In the genomic region with DNA sequence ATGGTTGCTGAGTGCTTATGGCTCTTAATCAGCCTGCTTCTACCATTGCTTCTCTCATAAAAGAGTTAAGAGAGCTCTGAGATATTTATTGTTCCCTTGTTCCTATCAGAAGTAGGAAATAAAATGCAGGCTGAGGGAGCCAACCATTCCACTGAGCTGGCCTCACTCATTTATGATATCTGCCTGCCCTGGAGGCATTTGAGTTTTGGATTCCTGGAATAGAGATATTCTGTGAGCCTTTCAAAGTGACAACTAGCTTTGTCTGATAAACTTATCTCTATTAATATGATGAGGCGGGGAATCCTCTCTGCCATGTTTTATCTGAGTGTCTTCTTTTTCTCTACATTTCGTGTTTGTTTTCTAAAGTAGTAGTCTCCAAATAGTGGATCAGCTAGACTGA, we compare ENCODE assay signal across 18 cellular contexts.
"Had no signal": no experiment of that assay in that cellular context is flagged by ENCODE, and none has a peak within 500 bp of the region (broad histone marks: within the 10 kb centered on the region; RNA-seq: fewer than 3 reads in every experiment).

No MANE protein-coding gene starts in this region.

- H3K9me3 ChIP-seq: esophagus squamous epithelium, lower lobe of right lung, ovary, psoas muscle, sigmoid colon had no signal

- H3K9me3 Mint-ChIP-seq: nephron; stimulated activated naive CD8-positive, alpha-beta T cell treated with anti-CD3 and anti-CD28 coated beads, Interleukin-15, Interleukin-2, amounts not matched to agents 100 ng/mL and 50 ng/mL, for 24 hours; type B pancreatic cell had no signal

- H3K27me3 Mint-ChIP-seq: effector memory CD8-positive, alpha-beta T cell; stimulated activated naive CD8-positive, alpha-beta T cell treated with anti-CD3 and anti-CD28 coated beads, Interleukin-15, Interleukin-2, amounts not matched to agents 100 ng/mL and 50 ng/mL, for 24 hours; type B pancreatic cell had no signal

- H3K4me1 ChIP-seq: esophagus squamous epithelium, lower lobe of right lung, psoas muscle, spleen had no signal

- H3K36me3 ChIP-seq: esophagus squamous epithelium, lower lobe of right lung, ovary, sigmoid colon, spleen had no signal

- H3K27ac Mint-ChIP-seq: effector memory CD8-positive, alpha-beta T cell; nephron; stimulated activated naive B cell treated with anti-CD40 and anti-IgM and Interleukin-4, amounts not matched to agents 10 μg/mL and 1 μg/mL and 100 μg/mL, for 72 hours; stimulated activated naive CD8-positive, alpha-beta T cell treated with anti-CD3 and anti-CD28 coated beads, Interleukin-15, Interleukin-2, amounts not matched to agents 100 ng/mL and 50 ng/mL, for 24 hours; type B pancreatic cell had no signal

- H3K27ac ChIP-seq: esophagus squamous epithelium, lower lobe of right lung, ovary, psoas muscle, sigmoid colon, spleen had no signal

- H3K4me3 ChIP-seq: esophagus squamous epithelium, lower lobe of right lung, ovary, psoas muscle, sigmoid colon, spleen had no signal

- ATAC-seq: effector memory CD8-positive, alpha-beta T cell; left ventricle myocardium superior; lower lobe of right lung; naive thymus-derived CD4-positive, alpha-beta T cell; psoas muscle; stimulated activated naive B cell treated with anti-CD40 and anti-IgM and Interleukin-4, amounts not matched to agents 10 μg/mL and 1 μg/mL and 100 μg/mL, for 72 hours had no signal

- H3K27me3 ChIP-seq: esophagus squamous epithelium, ovary, sigmoid colon, spleen had no signal

- H3K4me1 Mint-ChIP-seq: nephron; stimulated activated naive B cell treated with anti-CD40 and anti-IgM and Interleukin-4, amounts not matched to agents 10 μg/mL and 1 μg/mL and 100 μg/mL, for 72 hours had no signal

- H3K36me3 Mint-ChIP-seq: naive thymus-derived CD4-positive, alpha-beta T cell; stimulated activated naive B cell treated with anti-CD40 and anti-IgM and Interleukin-4, amounts not matched to agents 10 μg/mL and 1 μg/mL and 100 μg/mL, for 72 hours; type B pancreatic cell had no signal

- DNase-seq: cortex of kidney; effector memory CD8-positive, alpha-beta T cell; erythroblast; esophagus squamous epithelium; left ventricle myocardium superior; lower lobe of right lung; naive thymus-derived CD4-positive, alpha-beta T cell; occipital lobe; ovary; posterior cingulate gyrus; psoas muscle; right cardiac atrium; sigmoid colon; spleen; stimulated activated naive B cell treated with anti-CD40 and anti-IgM and Interleukin-4, amounts not matched to agents 10 μg/mL and 1 μg/mL and 100 μg/mL, for 72 hours had no signal

- H3K4me3 Mint-ChIP-seq: effector memory CD8-positive, alpha-beta T cell; naive thymus-derived CD4-positive, alpha-beta T cell; nephron; stimulated activated naive B cell treated with anti-CD40 and anti-IgM and Interleukin-4, amounts not matched to agents 10 μg/mL and 1 μg/mL and 100 μg/mL, for 72 hours; stimulated activated naive CD8-positive, alpha-beta T cell treated with anti-CD3 and anti-CD28 coated beads, Interleukin-15, Interleukin-2, amounts not matched to agents 100 ng/mL and 50 ng/mL, for 24 hours; type B pancreatic cell had no signal
